Comparison of ENCODE assay signal across 8 cellular contexts in genomic region chr3:183698318-183698731, GRCh38. TPM values are rescaled to one million over a fixed set of nuclear protein-coding genes. Genes with fewer than 3 reads are reported as not detected.
DNase-seq lines count a peak whose midpoint lies in the region; ATAC-seq and TF ChIP-seq lines count a peak whose summit lies in the region.

No MANE protein-coding gene starts in this region.

- DNase-seq in Ammon's horn (ENCODE audit: low spot score) (peak; percentile 35), PC-9 (peak; percentile 34 to 64), astrocyte of the spinal cord (ENCODE audit: low read depth, low spot score) (peak; percentile 35), iPS DF 6.9 (ENCODE audit: low read depth, low spot score) (no peak), sciatic nerve (ENCODE audit: low spot score) (peak; percentile 62), NCI-H2196 (lab: John Stamatoyannopoulos, UW; ENCODE audit: unreplicated experiment) (no peak)

- no TSS peak for BruUV-seq in PC-9 (replicated peaks; lab: Mats Ljungman, UMichigan)

- peaks cover 22% of the 10 kb centered on the region for H3K4me1 ChIP-seq in PC-9 (replicated peaks; ENCODE audit: insufficient read depth)
- H3K4me1 ChIP-seq in iPS DF 6.9 (ENCODE audit: control insufficient read depth, insufficient read depth, low read length) = peaks cover 2% of the 10 kb centered on the region; the same call in 1 of the 2 replicates

- CTCF ChIA-PET in PC-9 (lab: Charles Lee) = no interaction called here

- no peaks in the 10 kb centered on the region for H4K20me1 ChIP-seq in PC-9 (ENCODE audit: insufficient read depth)

- peak overlapping the region; percentile 91 for H3K4me2 ChIP-seq in PC-9

- H3K9me3 ChIP-seq in PC-9 (ENCODE audit: insufficient read depth, low read depth) (no peaks in the 10 kb centered on the region), iPS DF 6.9 (ENCODE audit: control insufficient read depth, insufficient read depth, low read length) (no peaks in the 10 kb centered on the region)

- H2AFZ ChIP-seq in PC-9 = peak overlapping the region; percentile 86

- H3K4me3 ChIP-seq in PC-9 (peak overlapping the region; percentile 70), astrocyte of the spinal cord (ENCODE audit: low read depth, low read length) (peak overlapping the region; percentile 57), iPS DF 6.9 (ENCODE audit: low read length) (peak overlapping the region; percentile 96)

- no peaks in the 10 kb centered on the region for H3K9me2 ChIP-seq in PC-9 (ENCODE audit: insufficient read depth)

- H3K27me3 ChIP-seq in PC-9 (ENCODE audit: insufficient read depth, low read depth) (no peaks in the 10 kb centered on the region), iPS DF 6.9 (ENCODE audit: control insufficient read depth, insufficient read depth, low read length) (no peaks in the 10 kb centered on the region)

- H3K27ac ChIP-seq in PC-9 (no peak overlapping the region), iPS DF 6.9 (ENCODE audit: low read length) (no peak overlapping the region)

- no CpG with 5 or more reads among the region's 12 CpGs for WGBS in iPS DF 6.9 (ENCODE audit: insufficient coverage, insufficient read length)

- POLR2A ChIA-PET in PC-9 (lab: Charles Lee; ENCODE audit: unreplicated experiment) = no interaction called here

- peak; percentile 16 for ATAC-seq in GM18517 (IDR thresholded peaks at IDR 0.05; ENCODE audit: unreplicated experiment)
- ATAC-seq in HG03064 (IDR thresholded peaks at IDR 0.05; ENCODE audit: low read depth, unreplicated experiment) = peak; percentile 14
- peak; percentile 67 for ATAC-seq in sciatic nerve

- H3K36me3 ChIP-seq in PC-9 (ENCODE audit: low read depth) (no peaks in the 10 kb centered on the region), iPS DF 6.9 (ENCODE audit: control insufficient read depth, insufficient read depth, low read length) (no peaks in the 10 kb centered on the region)

- H3K79me2 ChIP-seq in PC-9 (ENCODE audit: low read depth) = peaks cover 53% of the 10 kb centered on the region

- in situ Hi-C loops in astrocyte of the spinal cord (cut with HindIII; ENCODE audit: low sequenced_read_pairs) = no loop called here

- no peaks in the 10 kb centered on the region; the same call in 1 of the 2 replicates for H3F3A ChIP-seq in PC-9 (ENCODE audit: insufficient read depth, low read depth)

- intact Hi-C loops in PC-9 (cut with micrococcal nuclease; ENCODE audit: unreplicated experiment) (loop anchor here (1.0 kb wide), 1 partner anchor 62 kb away; no protein-coding TSS in a partner anchor), sciatic nerve (cut with DNase I) (no loop called here)

- TF ChIP-seq CTCF in PC-9 (conservative IDR thresholded peaks at IDR 0.05) (no peak), astrocyte of the spinal cord (IDR thresholded peaks at IDR 0.05; ENCODE audit: low read depth, low read length) (no peak)

RNA-seq across cellular contexts. Expression of gene YEATS2, which starts 0.7 kb away (rescaled TPM):
- total RNA-seq in PC-9 (2021) (36.5 and 37.2 TPM in 2 replicates), sciatic nerve (41.7 TPM)

Comparison
In these comparisons a context has a peak if more than half of its experiments do, and no peak if none do; other contexts are left out.
1. DNase-seq: peak in Ammon's horn (single experiment), PC-9 (2 of 2), astrocyte of the spinal cord (single experiment) and sciatic nerve (single experiment); none in iPS DF 6.9 (single experiment) and NCI-H2196 (single experiment).
2. ATAC-seq: peak in every context shown above with its lines; median percentile 67 in sciatic nerve; 16 in GM18517; 14 in HG03064.
3. Peak in every context shown above with its lines, with median percentiles within 50 percentile points of each other: H3K4me3 ChIP-seq.